34 cellular contexts compared by ENCODE assay signal in genomic region chr3:56190130-56190529, GRCh38.
"Had no signal": no experiment of that assay in that cellular context is flagged by ENCODE, and none has a peak within 500 bp of the region (broad histone marks: within the 10 kb centered on the region; RNA-seq: fewer than 3 reads in every experiment).

No MANE protein-coding gene starts in this region.

- H3K4me1 ChIP-seq: adrenal gland, ascending aorta, body of pancreas, breast epithelium had no signal

- H3K36me3 ChIP-seq: adrenal gland, ascending aorta, brain microvascular endothelial cell, breast epithelium, cardiac muscle cell had no signal

- H3K9me3 ChIP-seq: adrenal gland, ascending aorta, body of pancreas, breast epithelium had no signal

- DNase-seq: activated effector memory CD4-positive, alpha-beta T cell treated with anti-CD3 and anti-CD28 coated beads, Interleukin-2, amount 50 U/mL, for 16 hours; activated effector memory CD4-positive, alpha-beta T cell treated with Interleukin-2 at 50 U/mL for 16 hours; activated gamma-delta T cell; activated gamma-delta T cell treated with Interleukin-2 at 50 U/mL for 16 hours; activated naive CD4-positive, alpha-beta T cell; activated naive CD4-positive, alpha-beta T cell treated with anti-CD3 and anti-CD28 coated beads for 36 hours; activated naive CD4-positive, alpha-beta T cell treated with anti-CD3 and anti-CD28 coated beads, Interleukin-2, amount 10 ng/mL, durations not matched to agents 7 days and 5 days; activated naive CD4-positive, alpha-beta T cell treated with anti-CD3 and anti-CD28 coated beads, Interleukin-2, amount 50 U/mL, for 16 hours; activated naive CD4-positive, alpha-beta T cell treated with Interleukin-2 at 50 U/mL for 16 hours; activated naive CD8-positive, alpha-beta T cell treated with anti-CD3 and anti-CD28 coated beads for 36 hours; activated naive CD8-positive, alpha-beta T cell treated with anti-CD3 and anti-CD28 coated beads, Interleukin-2, amount 10 ng/mL, durations not matched to agents 7 days and 5 days; activated naive CD8-positive, alpha-beta T cell treated with anti-CD3 and anti-CD28 coated beads, Interleukin-2, amount 50 U/mL, for 24 hours; activated T-cell treated with anti-CD3 and anti-CD28 coated beads, Interleukin-2, amount 50 U/mL, for 4 hours; activated T-cell treated with anti-CD3 and anti-CD28 coated beads, Interleukin-2, amount 50 U/mL, for 48 hours; activated T-cell treated with anti-CD3 and anti-CD28 coated beads, Interleukin-2, amount 50 U/mL, for 72 hours; adrenal gland; amniotic stem cell; amygdala; anterior cingulate cortex; aorta; body of pancreas; brain microvascular endothelial cell; central memory CD4-positive, alpha-beta T cell had no signal

- H3K27ac Mint-ChIP-seq: activated naive CD4-positive, alpha-beta T cell treated with anti-CD3 and anti-CD28 coated beads for 36 hours; activated naive CD4-positive, alpha-beta T cell treated with anti-CD3 and anti-CD28 coated beads, Interleukin-2, amount 10 ng/mL, durations not matched to agents 7 days and 5 days; activated naive CD4-positive, alpha-beta T cell treated with anti-CD3 and anti-CD28 coated beads, Interleukin-2, amount 50 U/mL, for 24 hours; activated naive CD4-positive, alpha-beta T cell treated with anti-CD3 and anti-CD28 coated beads, Interleukin-2, amount 50 U/mL, for 72 hours; activated naive CD8-positive, alpha-beta T cell; activated naive CD8-positive, alpha-beta T cell treated with anti-CD3 and anti-CD28 coated beads for 36 hours; activated naive CD8-positive, alpha-beta T cell treated with anti-CD3 and anti-CD28 coated beads, Interleukin-2, amount 10 ng/mL, durations not matched to agents 7 days and 5 days; activated naive CD8-positive, alpha-beta T cell treated with anti-CD3 and anti-CD28 coated beads, Interleukin-2, amount 50 U/mL, for 24 hours; activated T-cell treated with anti-CD3 and anti-CD28 coated beads, Interleukin-2, amount 50 U/mL, for 72 hours; activated T-helper 1 cell treated with anti-CD3 and anti-CD28 coated beads, Interleukin-12 subunit alpha, Interleukin-12 subunit beta, Interleukin-2, Interleukin-4 antibody, amounts not matched to agents 30 ng/mL and 10 ng/mL and 1 ng/mL, durations not matched to agents 14 hours and 24 hours and 36 hours; activated T-helper 17 cell treated with anti-CD3 and anti-CD28 coated beads, Interleukin-2, amount 50 U/mL, for 72 hours; activated T-helper 2 cell treated with anti-CD3 and anti-CD28 coated beads, Interferon-gamma antibody, Interleukin-2, Interleukin-4, amounts not matched to agents 10 μg/mL and 5 μg/mL and 100 μg/mL, durations not matched to agents 14 hours and 24 hours and 36 hours; brain had no signal

- H3K4me3 Mint-ChIP-seq: activated naive CD4-positive, alpha-beta T cell treated with anti-CD3 and anti-CD28 coated beads for 36 hours; activated naive CD4-positive, alpha-beta T cell treated with anti-CD3 and anti-CD28 coated beads, Interleukin-2, amount 10 ng/mL, durations not matched to agents 7 days and 5 days; activated naive CD4-positive, alpha-beta T cell treated with anti-CD3 and anti-CD28 coated beads, Interleukin-2, amount 50 U/mL, for 24 hours; activated naive CD8-positive, alpha-beta T cell; activated naive CD8-positive, alpha-beta T cell treated with anti-CD3 and anti-CD28 coated beads for 36 hours; activated naive CD8-positive, alpha-beta T cell treated with anti-CD3 and anti-CD28 coated beads, Interleukin-2, amount 10 ng/mL, durations not matched to agents 7 days and 5 days; activated naive CD8-positive, alpha-beta T cell treated with anti-CD3 and anti-CD28 coated beads, Interleukin-2, amount 50 U/mL, for 24 hours; activated T-cell treated with anti-CD3 and anti-CD28 coated beads, Interleukin-2, amount 50 U/mL, for 4 hours; activated T-cell treated with anti-CD3 and anti-CD28 coated beads, Interleukin-2, amount 50 U/mL, for 72 hours; activated T-helper 1 cell treated with anti-CD3 and anti-CD28 coated beads, Interleukin-12 subunit alpha, Interleukin-12 subunit beta, Interleukin-2, Interleukin-4 antibody, amounts not matched to agents 30 ng/mL and 10 ng/mL and 1 ng/mL, durations not matched to agents 14 hours and 24 hours and 36 hours; activated T-helper 17 cell treated with anti-CD3 and anti-CD28 coated beads, Interleukin-2, amount 50 U/mL, for 72 hours; brain; central memory CD8-positive, alpha-beta T cell had no signal

- H3K4me3 ChIP-seq: adrenal gland, ascending aorta, body of pancreas, breast epithelium, cardiac muscle cell had no signal

- H3K27me3 Mint-ChIP-seq: activated naive CD4-positive, alpha-beta T cell treated with anti-CD3 and anti-CD28 coated beads, Interleukin-2, amount 10 ng/mL, durations not matched to agents 7 days and 5 days; activated naive CD4-positive, alpha-beta T cell treated with anti-CD3 and anti-CD28 coated beads, Interleukin-2, amount 50 U/mL, for 24 hours; activated naive CD8-positive, alpha-beta T cell treated with anti-CD3 and anti-CD28 coated beads for 36 hours; activated naive CD8-positive, alpha-beta T cell treated with anti-CD3 and anti-CD28 coated beads, Interleukin-2, amount 10 ng/mL, durations not matched to agents 7 days and 5 days; activated naive CD8-positive, alpha-beta T cell treated with anti-CD3 and anti-CD28 coated beads, Interleukin-2, amount 50 U/mL, for 24 hours; central memory CD8-positive, alpha-beta T cell had no signal

- H3K9me3 Mint-ChIP-seq: activated naive CD4-positive, alpha-beta T cell treated with anti-CD3 and anti-CD28 coated beads for 36 hours; activated naive CD4-positive, alpha-beta T cell treated with anti-CD3 and anti-CD28 coated beads, Interleukin-2, amount 10 ng/mL, durations not matched to agents 7 days and 5 days; activated naive CD4-positive, alpha-beta T cell treated with anti-CD3 and anti-CD28 coated beads, Interleukin-2, amount 50 U/mL, for 24 hours; activated naive CD4-positive, alpha-beta T cell treated with anti-CD3 and anti-CD28 coated beads, Interleukin-2, amount 50 U/mL, for 72 hours; activated naive CD8-positive, alpha-beta T cell treated with anti-CD3 and anti-CD28 coated beads for 36 hours; activated naive CD8-positive, alpha-beta T cell treated with anti-CD3 and anti-CD28 coated beads, Interleukin-2, amount 10 ng/mL, durations not matched to agents 7 days and 5 days; activated naive CD8-positive, alpha-beta T cell treated with anti-CD3 and anti-CD28 coated beads, Interleukin-2, amount 50 U/mL, for 24 hours; activated T-cell treated with anti-CD3 and anti-CD28 coated beads, Interleukin-2, amount 50 U/mL, for 4 hours; activated T-cell treated with anti-CD3 and anti-CD28 coated beads, Interleukin-2, amount 50 U/mL, for 72 hours; activated T-helper 1 cell treated with anti-CD3 and anti-CD28 coated beads, Interleukin-12 subunit alpha, Interleukin-12 subunit beta, Interleukin-2, Interleukin-4 antibody, amounts not matched to agents 30 ng/mL and 10 ng/mL and 1 ng/mL, durations not matched to agents 14 hours and 24 hours and 36 hours; activated T-helper 2 cell treated with anti-CD3 and anti-CD28 coated beads, Interferon-gamma antibody, Interleukin-2, Interleukin-4, amounts not matched to agents 10 μg/mL and 5 μg/mL and 100 μg/mL, durations not matched to agents 14 hours and 24 hours and 36 hours; brain; central memory CD8-positive, alpha-beta T cell had no signal

- ATAC-seq: activated naive CD4-positive, alpha-beta T cell treated with anti-CD3 and anti-CD28 coated beads, Interleukin-2, amount 50 U/mL, for 72 hours; activated naive CD8-positive, alpha-beta T cell treated with anti-CD3 and anti-CD28 coated beads, Interleukin-2, amount 50 U/mL, for 24 hours; activated T-cell treated with anti-CD3 and anti-CD28 coated beads, Interleukin-2, amount 50 U/mL, for 4 hours; activated T-cell treated with anti-CD3 and anti-CD28 coated beads, Interleukin-2, amount 50 U/mL, for 72 hours; activated T-helper 17 cell treated with anti-CD3 and anti-CD28 coated beads, Interleukin-2, amount 50 U/mL, for 72 hours; body of pancreas had no signal

- H3K36me3 Mint-ChIP-seq: activated naive CD4-positive, alpha-beta T cell treated with anti-CD3 and anti-CD28 coated beads, Interleukin-2, amount 10 ng/mL, durations not matched to agents 7 days and 5 days; activated naive CD4-positive, alpha-beta T cell treated with anti-CD3 and anti-CD28 coated beads, Interleukin-2, amount 50 U/mL, for 24 hours; activated naive CD4-positive, alpha-beta T cell treated with anti-CD3 and anti-CD28 coated beads, Interleukin-2, amount 50 U/mL, for 72 hours; activated naive CD8-positive, alpha-beta T cell; activated naive CD8-positive, alpha-beta T cell treated with anti-CD3 and anti-CD28 coated beads for 36 hours; activated naive CD8-positive, alpha-beta T cell treated with anti-CD3 and anti-CD28 coated beads, Interleukin-2, amount 10 ng/mL, durations not matched to agents 7 days and 5 days; brain had no signal

- H3K27ac ChIP-seq: adrenal gland, ascending aorta, body of pancreas, brain microvascular endothelial cell, breast epithelium, cardiac muscle cell had no signal

- H3K4me1 Mint-ChIP-seq: activated naive CD4-positive, alpha-beta T cell treated with anti-CD3 and anti-CD28 coated beads, Interleukin-2, amount 10 ng/mL, durations not matched to agents 7 days and 5 days; activated naive CD4-positive, alpha-beta T cell treated with anti-CD3 and anti-CD28 coated beads, Interleukin-2, amount 50 U/mL, for 24 hours; activated naive CD8-positive, alpha-beta T cell treated with anti-CD3 and anti-CD28 coated beads for 36 hours; activated naive CD8-positive, alpha-beta T cell treated with anti-CD3 and anti-CD28 coated beads, Interleukin-2, amount 10 ng/mL, durations not matched to agents 7 days and 5 days; activated naive CD8-positive, alpha-beta T cell treated with anti-CD3 and anti-CD28 coated beads, Interleukin-2, amount 50 U/mL, for 24 hours; activated T-helper 17 cell treated with anti-CD3 and anti-CD28 coated beads, Interleukin-2, amount 50 U/mL, for 72 hours; central memory CD8-positive, alpha-beta T cell had no signal

- H3K27me3 ChIP-seq: adrenal gland, ascending aorta, body of pancreas, brain microvascular endothelial cell, breast epithelium, cardiac muscle cell had no signal
